8 cellular contexts compared by ENCODE assay signal in the genomic region with DNA sequence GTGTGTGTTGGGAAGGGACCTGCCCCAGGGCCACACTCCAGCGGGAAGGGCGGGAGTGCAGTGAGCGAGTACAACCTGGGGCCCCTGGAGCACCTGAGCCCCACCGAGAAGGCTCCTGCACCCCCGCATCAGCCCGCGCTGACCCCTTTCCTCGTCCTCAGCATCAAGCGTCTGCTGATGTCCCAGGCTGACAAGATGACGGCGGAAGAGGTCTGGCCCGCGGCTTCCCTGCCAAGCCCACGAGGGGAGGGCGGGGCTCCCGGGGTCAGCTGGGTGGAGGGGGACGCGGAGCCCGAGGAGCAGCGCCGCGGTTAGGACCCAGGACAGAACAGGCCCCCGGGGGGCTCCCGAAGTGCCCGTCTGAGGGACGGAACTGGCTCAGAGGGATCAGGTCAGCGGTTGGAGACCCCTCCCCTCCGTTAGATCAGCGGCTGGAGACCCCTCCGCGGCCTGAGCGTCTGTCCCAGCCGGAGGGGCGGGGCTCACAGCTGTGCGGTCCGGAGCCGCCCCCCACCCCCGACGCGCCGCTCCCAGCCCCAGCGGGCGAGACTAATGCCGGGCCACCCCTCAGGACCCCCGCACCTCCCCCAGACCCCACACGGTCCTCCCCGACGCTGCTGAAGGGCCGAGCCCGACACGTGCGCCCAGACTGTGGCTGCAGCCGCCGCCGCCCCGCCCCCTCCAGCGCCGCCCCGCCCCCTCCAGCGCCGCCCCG. TPM values are rescaled to one million over a fixed set of nuclear protein-coding genes. Genes with fewer than 3 reads are reported as not detected.
A peak's percentile ranks its signal among the peaks of the same experiment; 100 is the strongest.
DNase-seq lines count a peak whose midpoint lies in the region; ATAC-seq and TF ChIP-seq lines count a peak whose summit lies in the region.

No MANE protein-coding gene starts in this region.

- CTCF ChIA-PET in CD8-positive, alpha-beta memory T cell (lab: Charles Lee): no interaction called here

- intact Hi-C loops in esophagus squamous epithelium (cut with DNase I): no loop called here

- peak; percentile 35 for ATAC-seq in HG03571 (IDR thresholded peaks at IDR 0.05; ENCODE audit: unreplicated experiment)
- no peak for ATAC-seq in HG02571 (IDR thresholded peaks at IDR 0.05; ENCODE audit: unreplicated experiment)
- no peak for ATAC-seq in GM21447 (IDR thresholded peaks at IDR 0.05; ENCODE audit: unreplicated experiment)

- TF ChIP-seq RAD21 in neural cell (conservative IDR thresholded peaks at IDR 0.05): no peak

- peak overlapping the region in 6 of 8 donors; percentile 77 to 84 (median 82) for H3K27ac Mint-ChIP-seq in CD8-positive, alpha-beta memory T cell

- TF ChIP-seq EP300 in neural cell (conservative IDR thresholded peaks at IDR 0.05; ENCODE audit: poor library complexity, severe bottlenecking): no peak

- no peaks in the 10 kb centered on the region for H3K9me3 ChIP-seq in CD8-positive, alpha-beta memory T cell (ENCODE audit: low read length)
- H3K9me3 ChIP-seq in esophagus squamous epithelium: no peaks in the 10 kb centered on the region
- H3K9me3 ChIP-seq in neural cell (ENCODE audit: low read length): no peaks in the 10 kb centered on the region

- H2AFZ ChIP-seq in neural cell (ENCODE audit: low read depth, low read length): no peak overlapping the region

- peaks cover 0 to 27% (median 6%) of the 10 kb centered on the region in 3 donors for H3K4me1 Mint-ChIP-seq in CD8-positive, alpha-beta memory T cell

- no peaks in the 10 kb centered on the region for H3K9me2 ChIP-seq in neural cell (ENCODE audit: insufficient read depth, low read length)

- H3K9ac ChIP-seq in neural cell (ENCODE audit: low read length): no peak overlapping the region

- peak; percentile 32 to 77 (median 53) for DNase-seq in CD8-positive, alpha-beta memory T cell
- peak; percentile 84 for DNase-seq in activated CD8-positive, alpha-beta memory T cell treated with anti-CD3 and anti-CD28 coated beads for 24 hours
- DNase-seq in esophagus squamous epithelium (lab: John Stamatoyannopoulos, UW) (no peak), H4 (ENCODE audit: low spot score) (no peak)

- H3F3A ChIP-seq in neural cell (ENCODE audit: insufficient read depth, low read length, poor library complexity, severe bottlenecking): no peaks in the 10 kb centered on the region

- no peaks in the 10 kb centered on the region for H4K20me1 ChIP-seq in neural cell (ENCODE audit: insufficient read depth)

- H3K27ac ChIP-seq in CD8-positive, alpha-beta memory T cell (ENCODE audit: low read depth, low read length): no peak overlapping the region
- H3K27ac ChIP-seq in esophagus squamous epithelium (peak overlapping the region in 3 of 4 donors; percentile 55 to 69 (median 61)), neural cell (ENCODE audit: low read length) (no peak overlapping the region)

- no peak for TF ChIP-seq CTCF in esophagus squamous epithelium (IDR thresholded peaks at IDR 0.05)
- no peak for TF ChIP-seq CTCF in neural cell (IDR thresholded peaks at IDR 0.05; ENCODE audit: poor library complexity, severe bottlenecking)

- POLR2A ChIA-PET in CD8-positive, alpha-beta memory T cell (lab: Charles Lee): interaction anchor here (1.3 kb wide), 1 partner anchor 17 kb away, joined by 4 read pairs; no protein-coding TSS in a partner anchor

- H3K27me3 Mint-ChIP-seq in CD8-positive, alpha-beta memory T cell: peaks cover 2 to 7% of the 10 kb centered on the region in 2 donors

- WGBS in esophagus squamous epithelium, 2 donors: 0% methylated on average over 1 of the region's 62 CpGs; no CpG with 5 or more reads in 1 of the 2 donors

- H3K4me1 ChIP-seq in CD8-positive, alpha-beta memory T cell (ENCODE audit: insufficient read depth, low read length): no peaks in the 10 kb centered on the region
- H3K4me1 ChIP-seq in esophagus squamous epithelium: peaks cover 26 to 75% (median 36%) of the 10 kb centered on the region in 3 donors

- no peak for TF ChIP-seq POLR2A in esophagus squamous epithelium (IDR thresholded peaks at IDR 0.05)

- no peaks in the 10 kb centered on the region for H3K9me3 Mint-ChIP-seq in CD8-positive, alpha-beta memory T cell

- H3K27me3 ChIP-seq in CD8-positive, alpha-beta memory T cell (ENCODE audit: insufficient read depth, low read length, poor library complexity, severe bottlenecking): no peaks in the 10 kb centered on the region
- H3K27me3 ChIP-seq in esophagus squamous epithelium (no peaks in the 10 kb centered on the region), neural cell (ENCODE audit: insufficient read depth, low read depth, low read length) (no peaks in the 10 kb centered on the region)

- H3K36me3 Mint-ChIP-seq in CD8-positive, alpha-beta memory T cell: no peaks in the 10 kb centered on the region

- peak overlapping the region; percentile 41 for H3K4me3 ChIP-seq in CD8-positive, alpha-beta memory T cell (ENCODE audit: low read length)
- H3K4me3 ChIP-seq in esophagus squamous epithelium (peak overlapping the region; percentile 14 to 79 (median 55)), neural cell (ENCODE audit: low read length) (peak overlapping the region; percentile 47)

- no peaks in the 10 kb centered on the region for H3K36me3 ChIP-seq in CD8-positive, alpha-beta memory T cell (ENCODE audit: insufficient read depth, low read length)
- H3K36me3 ChIP-seq in esophagus squamous epithelium: no peaks in the 10 kb centered on the region
- H3K36me3 ChIP-seq in neural cell (ENCODE audit: insufficient read depth, low read length): no peaks in the 10 kb centered on the region

- peak overlapping the region; percentile 61 to 88 (median 66) for H3K4me3 Mint-ChIP-seq in CD8-positive, alpha-beta memory T cell

- no peak overlapping the region for H3K4me2 ChIP-seq in neural cell (ENCODE audit: low read length)

- H3K79me2 ChIP-seq in neural cell (replicated peaks; ENCODE audit: insufficient read depth, low read length): no peaks in the 10 kb centered on the region

TF ChIP-seq in neural cell, 6 proteins besides CTCF, POLR2A, EP300 and RAD21:
- TF ChIP-seq, protein P1, sequence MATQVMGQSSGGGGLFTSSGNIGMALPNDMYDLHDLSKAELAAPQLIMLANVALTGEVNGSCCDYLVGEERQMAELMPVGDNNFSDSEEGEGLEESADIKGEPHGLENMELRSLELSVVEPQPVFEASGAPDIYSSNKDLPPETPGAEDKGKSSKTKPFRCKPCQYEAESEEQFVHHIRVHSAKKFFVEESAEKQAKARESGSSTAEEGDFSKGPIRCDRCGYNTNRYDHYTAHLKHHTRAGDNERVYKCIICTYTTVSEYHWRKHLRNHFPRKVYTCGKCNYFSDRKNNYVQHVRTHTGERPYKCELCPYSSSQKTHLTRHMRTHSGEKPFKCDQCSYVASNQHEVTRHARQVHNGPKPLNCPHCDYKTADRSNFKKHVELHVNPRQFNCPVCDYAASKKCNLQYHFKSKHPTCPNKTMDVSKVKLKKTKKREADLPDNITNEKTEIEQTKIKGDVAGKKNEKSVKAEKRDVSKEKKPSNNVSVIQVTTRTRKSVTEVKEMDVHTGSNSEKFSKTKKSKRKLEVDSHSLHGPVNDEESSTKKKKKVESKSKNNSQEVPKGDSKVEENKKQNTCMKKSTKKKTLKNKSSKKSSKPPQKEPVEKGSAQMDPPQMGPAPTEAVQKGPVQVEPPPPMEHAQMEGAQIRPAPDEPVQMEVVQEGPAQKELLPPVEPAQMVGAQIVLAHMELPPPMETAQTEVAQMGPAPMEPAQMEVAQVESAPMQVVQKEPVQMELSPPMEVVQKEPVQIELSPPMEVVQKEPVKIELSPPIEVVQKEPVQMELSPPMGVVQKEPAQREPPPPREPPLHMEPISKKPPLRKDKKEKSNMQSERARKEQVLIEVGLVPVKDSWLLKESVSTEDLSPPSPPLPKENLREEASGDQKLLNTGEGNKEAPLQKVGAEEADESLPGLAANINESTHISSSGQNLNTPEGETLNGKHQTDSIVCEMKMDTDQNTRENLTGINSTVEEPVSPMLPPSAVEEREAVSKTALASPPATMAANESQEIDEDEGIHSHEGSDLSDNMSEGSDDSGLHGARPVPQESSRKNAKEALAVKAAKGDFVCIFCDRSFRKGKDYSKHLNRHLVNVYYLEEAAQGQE (IDR thresholded peaks at IDR 0.05; ENCODE audit: borderline replicate concordance): no peak
- TF ChIP-seq TAF1 (IDR thresholded peaks at IDR 0.05; ENCODE audit: low read depth): no peak
- no peak for TF ChIP-seq EZH2 (IDR thresholded peaks at IDR 0.05; ENCODE audit: borderline replicate concordance, insufficient read depth, low read length, poor library complexity, severe bottlenecking)
- no peak for TF ChIP-seq POLR2AphosphoS5 (IDR thresholded peaks at IDR 0.05)
- TF ChIP-seq SMC3 (conservative IDR thresholded peaks at IDR 0.05; ENCODE audit: poor library complexity): no peak
- no peak for TF ChIP-seq MXI1 (conservative IDR thresholded peaks at IDR 0.05; ENCODE audit: poor library complexity, severe bottlenecking)
TF ChIP-seq in neural cell: peak in this region for 0.

RNA-seq across cellular contexts. Expression of a gene that starts 6.7 kb away (rescaled TPM):
- 10 to 100 TPM; 17.1 to 19.5 TPM for total RNA-seq in CD8-positive, alpha-beta memory T cell
- 5.2 TPM for polyA plus RNA-seq in CD8-positive, alpha-beta memory T cell
- total RNA-seq in esophagus squamous epithelium: 10 to 100 TPM in 2 of 4 donors, 1 to 10 TPM in 2; 7.2 to 19.5 (median 12.8) TPM
- 15.1 and 18.3 TPM in 2 replicates for polyA plus RNA-seq in neural cell
- 9.5 and 11.4 TPM in 2 replicates for polyA minus RNA-seq in neural cell
- total RNA-seq in H4 (2014; rRNA removed; shearing (Covaris generic)): 7.4 and 13.8 TPM in 2 replicates

RNA-seq across cellular contexts. Expression of a gene that starts 7.0 kb away (rescaled TPM):
- total RNA-seq in CD8-positive, alpha-beta memory T cell: 100 to 1,000 TPM; 284 to 291 TPM
- polyA plus RNA-seq in CD8-positive, alpha-beta memory T cell: 441 TPM
- 100 to 1,000 TPM in 2 of 4 donors, 10 to 100 TPM in 2; 74.5 to 126 (median 103) TPM for total RNA-seq in esophagus squamous epithelium
- 156 and 276 TPM in 2 replicates for polyA plus RNA-seq in neural cell
- polyA minus RNA-seq in neural cell: 34.8 and 38.3 TPM in 2 replicates
- total RNA-seq in H4 (2014; rRNA removed; shearing (Covaris generic)): 193 and 272 TPM in 2 replicates

RNA-seq across cellular contexts. Expression of a gene that starts 7.9 kb away (rescaled TPM):
- 1 to 10 TPM in 1 of 2 experiments, under 1 TPM in 1; 0.80 to 1.1 TPM for total RNA-seq in CD8-positive, alpha-beta memory T cell
- polyA plus RNA-seq in CD8-positive, alpha-beta memory T cell: 0.52 TPM
- 1 to 10 TPM; 2.5 to 6.5 (median 4.7) TPM for total RNA-seq in esophagus squamous epithelium
- polyA plus RNA-seq in neural cell: not detected in 2 replicates
- not detected in 2 replicates for polyA minus RNA-seq in neural cell
- total RNA-seq in H4 (2014; rRNA removed; shearing (Covaris generic)): not detected in 2 replicates

RNA-seq across cellular contexts. Expression of a gene that starts 24.5 kb away (rescaled TPM):
- 10 to 100 TPM; 24.7 to 26.1 TPM for total RNA-seq in CD8-positive, alpha-beta memory T cell
- polyA plus RNA-seq in CD8-positive, alpha-beta memory T cell: 4.8 TPM
- 10 to 100 TPM; 40.0 to 57.6 (median 46.9) TPM for total RNA-seq in esophagus squamous epithelium
- 117 and 131 TPM in 2 replicates for polyA plus RNA-seq in neural cell
- 130 and 145 TPM in 2 replicates for polyA minus RNA-seq in neural cell
- total RNA-seq in H4 (2014; rRNA removed; shearing (Covaris generic)): 26.1 and 42.5 TPM in 2 replicates

RNA-seq across cellular contexts. Expression of a gene that starts 55.7 kb away (rescaled TPM):
- total RNA-seq in CD8-positive, alpha-beta memory T cell: 10 to 100 TPM in 1 of 2 experiments, 1 to 10 TPM in 1; 9.3 to 10.1 TPM
- 21.5 TPM for polyA plus RNA-seq in CD8-positive, alpha-beta memory T cell
- 1 to 10 TPM in 2 of 4 donors, under 1 TPM in 2; 0.19 to 4.4 (median 1.7) TPM for total RNA-seq in esophagus squamous epithelium
- 3.2 and 6.1 TPM in 2 replicates for polyA plus RNA-seq in neural cell
- polyA minus RNA-seq in neural cell: 0.24 and 1.3 TPM in 2 replicates
- total RNA-seq in H4 (2014; rRNA removed; shearing (Covaris generic)): 1.9 TPM in 1 of 2 replicates, not detected in the other

Comparison
In these comparisons a context has a peak if more than half of its experiments do, and no peak if none do; other contexts are left out.
1. DNase-seq: peak in CD8-positive, alpha-beta memory T cell (5 of 5) and activated CD8-positive, alpha-beta memory T cell treated with anti-CD3 and anti-CD28 coated beads for 24 hours (single experiment); none in esophagus squamous epithelium (single experiment) and H4 (single experiment).
2. H3K27ac ChIP-seq: peak in esophagus squamous epithelium (3 of 4); none in CD8-positive, alpha-beta memory T cell (single experiment) and neural cell (single experiment).
3. Peak in every context shown above with its lines, with median percentiles within 50 percentile points of each other: H3K4me3 ChIP-seq.